In the genomic region with DNA sequence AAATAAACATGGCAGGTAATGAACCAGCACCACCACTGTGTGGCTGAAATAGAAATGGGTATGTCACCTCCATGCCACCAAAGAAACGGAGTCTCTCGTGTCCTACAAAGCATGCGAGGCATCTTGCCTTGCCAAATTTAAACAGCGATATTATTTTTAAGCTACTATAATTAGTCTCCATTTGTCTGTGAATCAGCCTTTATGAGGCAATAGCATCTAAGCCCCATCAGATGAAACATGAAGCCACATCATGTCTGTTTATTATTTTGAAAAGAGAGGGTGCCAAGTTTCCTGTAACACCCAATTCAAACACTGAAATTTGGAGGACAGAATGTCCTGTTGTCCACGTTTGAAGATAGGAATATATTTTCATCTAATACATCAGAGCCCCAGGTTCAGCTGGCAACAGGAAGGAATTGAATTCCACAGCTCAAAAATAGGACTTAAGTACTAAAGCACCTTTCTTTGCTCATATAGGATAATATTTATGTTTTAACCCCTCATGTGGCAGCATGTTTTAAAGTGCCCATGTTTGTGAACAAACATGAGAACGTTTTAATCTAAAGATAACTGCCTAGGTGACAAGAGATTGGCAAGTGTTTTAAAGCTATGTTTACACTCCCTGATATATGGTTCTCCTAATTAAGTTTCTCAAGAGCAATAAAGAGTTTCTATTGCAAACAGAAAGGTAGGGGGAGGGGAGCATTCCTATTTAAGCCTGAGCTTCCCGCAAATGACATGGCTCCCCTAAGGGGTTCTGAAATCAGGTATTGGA, we compare ENCODE assay signal across 12 cellular contexts.
DNase-seq lines count a peak whose midpoint lies in the region; ATAC-seq, FAIRE-seq and TF ChIP-seq lines count a peak whose summit lies in the region.
"Had no signal": no experiment of that assay in that cellular context is flagged by ENCODE, and none has a peak within 500 bp of the region (broad histone marks: within the 10 kb centered on the region; RNA-seq: fewer than 3 reads in every experiment).

No MANE protein-coding gene starts in this region.

- no TSS peak for BruUV-seq in endothelial cell of umbilical vein (replicated peaks; lab: Mats Ljungman, UMichigan)

- H4K20me1 ChIP-seq in endothelial cell of umbilical vein (replicated peaks; ENCODE audit: control insufficient read depth, extremely low read depth, insufficient read depth, low read length) = no peaks in the 10 kb centered on the region

- no peaks in the 10 kb centered on the region for H3K9me1 ChIP-seq in endothelial cell of umbilical vein (replicated peaks; ENCODE audit: control insufficient read depth, extremely low read depth, insufficient read depth, low read length)

- no peak overlapping the region for H3K27ac ChIP-seq in endothelial cell of umbilical vein (ENCODE audit: insufficient read depth, low read depth, low read length)

- H3K4me3 ChIP-seq in endothelial cell of umbilical vein (replicated peaks in 1 of 3; ENCODE audit: insufficient read depth in 1 of 3, low read depth in 1 of 3, low read length in 3 of 3) = no peak overlapping the region
- H3K4me3 ChIP-seq in mucosa of descending colon = no peak overlapping the region

- CTCF ChIA-PET in endothelial cell of umbilical vein (lab: Charles Lee) (interaction anchor here (0.7 to 1.4 kb wide), 4 partner anchors 19 to 29 kb away, joined by 3 to 7 read pairs (median 3); no protein-coding TSS in a partner anchor), T-cell (lab: Charles Lee) (no interaction called here)

- DNase-seq in NCI-H345 (lab: John Stamatoyannopoulos, UW) = peak; percentile 12
- no peak for DNase-seq in NCI-H345 treated with DMSO at 0.1 percent for 48 hours (lab: John Stamatoyannopoulos, UW; ENCODE audit: unreplicated experiment)
- peak; percentile 33 for DNase-seq in endothelial cell of umbilical vein (ENCODE audit: low read depth, low spot score)
- DNase-seq in mucosa of descending colon = peak in 1 of 3 donors; percentile 57
- DNase-seq in activated CD4-positive, CD25-positive, alpha-beta regulatory T cell (lab: John Stamatoyannopoulos, UW) = no peak
- DNase-seq in anterior cingulate cortex (lab: John Stamatoyannopoulos, UW) = no peak
- no peak for DNase-seq in activated CD4-positive, alpha-beta T cell treated with anti-CD3 and anti-CD28 coated beads, Interleukin-2, amount 50 U/mL, for 48 hours
- DNase-seq in T-cell = no peak
- DNase-seq: activated CD4-positive, alpha-beta memory T cell treated with anti-CD3 and anti-CD28 coated beads for 36 hours; effector CD8-positive, alpha-beta T cell; NCI-H774 had no signal

- POLR2A ChIA-PET in endothelial cell of umbilical vein (lab: Charles Lee) = no interaction called here
- POLR2A ChIA-PET in T-cell (lab: Charles Lee) = no interaction called here

- no peak overlapping the region for H3K27ac Mint-ChIP-seq in T-cell
- H3K27ac Mint-ChIP-seq: activated CD4-positive, alpha-beta memory T cell treated with anti-CD3 and anti-CD28 coated beads for 36 hours had no signal

- H3K36me3 ChIP-seq in endothelial cell of umbilical vein (ENCODE audit: control insufficient read depth in 2 of 2, extremely low read depth in 1 of 2, insufficient read depth in 2 of 2, low read length in 2 of 2) (no peaks in the 10 kb centered on the region), mucosa of descending colon (ENCODE audit: low read depth) (no peaks in the 10 kb centered on the region)

- no peaks in the 10 kb centered on the region for H3K36me3 Mint-ChIP-seq in T-cell
- H3K36me3 Mint-ChIP-seq: activated CD4-positive, alpha-beta memory T cell treated with anti-CD3 and anti-CD28 coated beads for 36 hours had no signal

- no peaks in the 10 kb centered on the region for H3K27me3 ChIP-seq in endothelial cell of umbilical vein (ENCODE audit: control insufficient read depth in 2 of 2, insufficient read depth in 2 of 2, low read length in 2 of 2)

- TF ChIP-seq CTCF in endothelial cell of umbilical vein (IDR thresholded peaks at IDR 0.05; ENCODE audit: extremely low read depth in 1 of 2, insufficient read depth in 1 of 2, low read depth in 1 of 2, low read length in 2 of 2) = no peak
- TF ChIP-seq CTCF in mucosa of descending colon (IDR thresholded peaks at IDR 0.05) = no peak

- no peak overlapping the region for H3K9ac ChIP-seq in endothelial cell of umbilical vein (replicated peaks; ENCODE audit: extremely low read depth, insufficient read depth, low read length)

- ATAC-seq in mucosa of descending colon (peak; percentile 70), T-cell (replicated peaks in 1 of 4) (no peak)

- no peak for FAIRE-seq in endothelial cell of umbilical vein (lab: Jason Lieb, UNC)
- FAIRE-seq: urothelium cell line had no signal

- H3K4me3 Mint-ChIP-seq in T-cell = no peak overlapping the region
- H3K4me3 Mint-ChIP-seq: activated CD4-positive, alpha-beta memory T cell treated with anti-CD3 and anti-CD28 coated beads for 36 hours had no signal

- dilution Hi-C loops in endothelial cell of umbilical vein (cut with MboI; ENCODE audit: extremely low pct_ligation_motif_present, low sequenced_read_pairs) = no loop called here

- H3K79me2 ChIP-seq in endothelial cell of umbilical vein (ENCODE audit: control insufficient read depth, insufficient read depth, low read length) = no peaks in the 10 kb centered on the region

- H3K9me3 ChIP-seq in endothelial cell of umbilical vein (replicated peaks; ENCODE audit: control insufficient read depth, insufficient read depth, low read length) = no peaks in the 10 kb centered on the region
- H3K9me3 ChIP-seq in mucosa of descending colon = no peaks in the 10 kb centered on the region

- peak overlapping the region; percentile 58 for H3K4me2 ChIP-seq in endothelial cell of umbilical vein (ENCODE audit: insufficient read depth, low read length)

- H3K4me1 ChIP-seq in endothelial cell of umbilical vein (ENCODE audit: control insufficient read depth, extremely low read depth, insufficient read depth, low read length) = peaks cover 21% of the 10 kb centered on the region
- peaks cover 42% of the 10 kb centered on the region for H3K4me1 ChIP-seq in mucosa of descending colon (ENCODE audit: low read depth)

- H3K4me1 Mint-ChIP-seq in T-cell = no peaks in the 10 kb centered on the region

- no peak overlapping the region for H2AFZ ChIP-seq in endothelial cell of umbilical vein (ENCODE audit: low read depth, low read length)

- intact Hi-C loops in endothelial cell of umbilical vein (cut with micrococcal nuclease) = no loop called here
- intact Hi-C loops in mucosa of descending colon (cut with DNase I, micrococcal nuclease) = no loop called here

- H3K9me3 Mint-ChIP-seq in T-cell = no peaks in the 10 kb centered on the region
- H3K9me3 Mint-ChIP-seq: activated CD4-positive, alpha-beta memory T cell treated with anti-CD3 and anti-CD28 coated beads for 36 hours had no signal

- TF ChIP-seq POLR2A in endothelial cell of umbilical vein (IDR thresholded peaks at IDR 0.05; ENCODE audit: low read depth, low read length) = no peak

- H3K27me3 Mint-ChIP-seq in T-cell = peaks cover 0 to 11% of the 10 kb centered on the region in 2 donors
- H3K27me3 Mint-ChIP-seq: activated CD4-positive, alpha-beta memory T cell treated with anti-CD3 and anti-CD28 coated beads for 36 hours had no signal

TF ChIP-seq in endothelial cell of umbilical vein, 7 proteins besides CTCF, POLR2A, EP300 and RAD21:
- TF ChIP-seq, protein P1, sequence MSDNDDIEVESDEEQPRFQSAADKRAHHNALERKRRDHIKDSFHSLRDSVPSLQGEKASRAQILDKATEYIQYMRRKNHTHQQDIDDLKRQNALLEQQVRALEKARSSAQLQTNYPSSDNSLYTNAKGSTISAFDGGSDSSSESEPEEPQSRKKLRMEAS (IDR thresholded peaks at IDR 0.05; ENCODE audit: insufficient read depth, insufficient read length) = no peak
- TF ChIP-seq EZH2 (IDR thresholded peaks at IDR 0.05; ENCODE audit: borderline replicate concordance, low read depth, low read length, severe bottlenecking) = no peak
- TF ChIP-seq FOS (IDR thresholded peaks at IDR 0.05; ENCODE audit: borderline replicate concordance, insufficient read depth, low read length) = no peak
- TF ChIP-seq JUN (IDR thresholded peaks at IDR 0.05; ENCODE audit: borderline replicate concordance, insufficient read depth, insufficient read length, low read depth) = no peak
- no peak for TF ChIP-seq MYC (IDR thresholded peaks at IDR 0.05; ENCODE audit: low read depth, low read length)
- no peak for TF ChIP-seq GATA2 (IDR thresholded peaks at IDR 0.05; ENCODE audit: insufficient read depth, insufficient read length, low read depth, low read length)
- TF ChIP-seq POLR2AphosphoS5 (IDR thresholded peaks at IDR 0.05; ENCODE audit: insufficient read depth, low read depth, low read length) = no peak

Comparison
In these comparisons a context has a peak if more than half of its experiments do, and no peak if none do; other contexts are left out.
1. DNase-seq: peak in NCI-H345 (single experiment) and endothelial cell of umbilical vein (single experiment); none in NCI-H345 treated with DMSO at 0.1 percent for 48 hours (single experiment), activated CD4-positive, CD25-positive, alpha-beta regulatory T cell (0 of 4), anterior cingulate cortex (0 of 58), activated CD4-positive, alpha-beta T cell treated with anti-CD3 and anti-CD28 coated beads, Interleukin-2, amount 50 U/mL, for 48 hours (0 of 2) and T-cell (0 of 34).